In the genomic region with DNA sequence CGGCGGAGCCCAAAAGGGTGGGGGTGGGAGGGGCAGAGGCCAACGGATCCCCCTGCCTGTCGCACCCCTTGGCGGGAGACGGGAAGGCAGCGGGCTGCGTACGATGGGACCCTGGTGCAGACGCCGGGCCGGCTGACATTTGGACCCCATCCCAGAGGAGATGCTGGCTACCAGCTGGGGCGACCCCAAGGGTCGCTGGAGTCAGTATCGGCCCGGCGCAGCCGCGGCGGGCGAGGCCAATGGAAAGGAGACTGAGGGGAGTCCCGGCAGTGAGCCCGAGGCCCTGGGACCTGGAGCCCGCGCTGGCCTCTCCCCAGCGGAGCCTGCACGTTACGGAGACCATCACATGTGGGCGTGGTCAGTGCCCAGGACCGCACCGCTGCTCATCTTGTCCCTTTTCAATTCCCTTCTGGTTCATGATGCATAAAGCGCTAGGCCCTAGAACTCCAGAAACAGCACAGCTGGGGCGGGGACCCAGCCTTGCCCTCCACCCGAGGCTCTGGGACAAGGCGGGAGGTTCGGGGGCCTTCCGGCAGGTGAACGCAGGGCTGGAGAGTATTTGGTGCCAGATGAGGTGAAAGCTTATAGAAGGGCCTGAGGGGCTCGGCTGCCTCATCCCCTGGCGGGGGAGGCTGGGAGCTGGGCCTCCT, we compare ENCODE assay signal across 8 cellular contexts. TPM values are rescaled to one million over a fixed set of nuclear protein-coding genes. Genes with fewer than 3 reads are reported as not detected.
DNase-seq lines count a peak whose midpoint lies in the region; ATAC-seq lines count a peak whose summit lies in the region.

No MANE protein-coding gene starts in this region.

- H3K27ac Mint-ChIP-seq in activated CD4-positive, alpha-beta memory T cell treated with anti-CD3 and anti-CD28 coated beads for 36 hours = no peak overlapping the region

- POLR2A ChIA-PET in activated CD4-positive, alpha-beta memory T cell treated with anti-CD3 and anti-CD28 coated beads for 36 hours (lab: Charles Lee) = interaction anchor here (0.7 to 2.2 kb wide), 3 partner anchors 15 to 31 kb away, joined by 3 to 7 read pairs (median 4); no protein-coding TSS in a partner anchor

- no CpG with 5 or more reads among the region's 40 CpGs for WGBS in iPS DF 6.9 (ENCODE audit: insufficient coverage, insufficient read length)
- 5 to 6% methylated on average over 40 of the region's 40 CpGs for WGBS in aorta, 2 donors

- H3K4me3 Mint-ChIP-seq in activated CD4-positive, alpha-beta memory T cell treated with anti-CD3 and anti-CD28 coated beads for 36 hours = no peak overlapping the region

- peak; percentile 25 for DNase-seq in activated naive CD4-positive, alpha-beta T cell treated with anti-CD3 and anti-CD28 coated beads, Interleukin-2, amount 50 U/mL, for 16 hours
- DNase-seq in activated naive CD4-positive, alpha-beta T cell (lab: John Stamatoyannopoulos, UW) = no peak
- peak; percentile 49 for DNase-seq in activated CD4-positive, alpha-beta memory T cell treated with anti-CD3 and anti-CD28 coated beads for 36 hours
- DNase-seq in iPS DF 6.9 (ENCODE audit: low read depth, low spot score) (no peak), aorta (no peak), GOT3 (lab: John Stamatoyannopoulos, UW) (no peak), NCI-H446 (lab: John Stamatoyannopoulos, UW) (no peak)

- H3K4me3 ChIP-seq in iPS DF 6.9 (ENCODE audit: low read length) = peak overlapping the region; percentile 10; the same call in 1 of the 2 replicates
- peak overlapping the region in 4 of 5 donors; percentile 43 to 59 (median 46) for H3K4me3 ChIP-seq in subcutaneous abdominal adipose tissue (ENCODE audit: low read depth in 1 of 5, low read length in 5 of 5)
- H3K4me3 ChIP-seq in aorta (ENCODE audit: low read length in 2 of 2) = peak overlapping the region in 1 of 2 donors; percentile 10

- no peaks in the 10 kb centered on the region for H3K36me3 ChIP-seq in iPS DF 6.9 (ENCODE audit: control insufficient read depth, insufficient read depth, low read length)
- peaks cover 0 to 18% (median 12%) of the 10 kb centered on the region in 5 donors for H3K36me3 ChIP-seq in subcutaneous abdominal adipose tissue (ENCODE audit: control insufficient read depth in 5 of 5, insufficient read depth in 5 of 5, low read length in 5 of 5)
- no peaks in the 10 kb centered on the region for H3K36me3 ChIP-seq in aorta (ENCODE audit: control insufficient read depth in 1 of 2, insufficient read depth in 2 of 2, low read length in 1 of 2)

- no peaks in the 10 kb centered on the region for H3K9me3 ChIP-seq in iPS DF 6.9 (ENCODE audit: control insufficient read depth, insufficient read depth, low read length)
- no peaks in the 10 kb centered on the region for H3K9me3 ChIP-seq in subcutaneous abdominal adipose tissue (ENCODE audit: control insufficient read depth in 5 of 5, low read length in 5 of 5)
- H3K9me3 ChIP-seq in aorta (ENCODE audit: control insufficient read depth, low read length) = no peaks in the 10 kb centered on the region

- H3K36me3 Mint-ChIP-seq in activated CD4-positive, alpha-beta memory T cell treated with anti-CD3 and anti-CD28 coated beads for 36 hours = peaks cover 2% of the 10 kb centered on the region

- H3K27ac ChIP-seq in iPS DF 6.9 (ENCODE audit: low read length) (no peak overlapping the region), subcutaneous abdominal adipose tissue (ENCODE audit: low read depth, low read length) (no peak overlapping the region), aorta (ENCODE audit: low read depth in 1 of 2, low read length in 2 of 2) (no peak overlapping the region)

- peaks cover 45% of the 10 kb centered on the region for H3K27me3 ChIP-seq in iPS DF 6.9 (ENCODE audit: control insufficient read depth, insufficient read depth, low read length)
- peaks cover 52 to 70% (median 67%) of the 10 kb centered on the region in 5 donors for H3K27me3 ChIP-seq in subcutaneous abdominal adipose tissue (ENCODE audit: control insufficient read depth in 5 of 5, insufficient read depth in 4 of 5, low read length in 5 of 5)
- peaks cover 0 to 2% of the 10 kb centered on the region in 2 donors for H3K27me3 ChIP-seq in aorta (ENCODE audit: control insufficient read depth in 1 of 2, insufficient read depth in 2 of 2, low read length in 1 of 2)

- H3K27me3 Mint-ChIP-seq in activated CD4-positive, alpha-beta memory T cell treated with anti-CD3 and anti-CD28 coated beads for 36 hours = peaks cover 7% of the 10 kb centered on the region

- H3K9ac ChIP-seq in subcutaneous abdominal adipose tissue (ENCODE audit: low read length in 5 of 5) = peak overlapping the region in 3 of 5 donors; percentile 7 to 43 (median 42)

- H3K4me1 ChIP-seq in iPS DF 6.9 (ENCODE audit: control insufficient read depth, insufficient read depth, low read length) = peaks cover 12% of the 10 kb centered on the region
- H3K4me1 ChIP-seq in subcutaneous abdominal adipose tissue (ENCODE audit: control insufficient read depth in 5 of 5, insufficient read depth in 5 of 5, low read length in 5 of 5) = peaks cover 0 to 74% (median 54%) of the 10 kb centered on the region in 5 donors
- no peaks in the 10 kb centered on the region for H3K4me1 ChIP-seq in aorta (ENCODE audit: control insufficient read depth in 1 of 2, insufficient read depth in 2 of 2, low read length in 2 of 2)

- H3K4me1 Mint-ChIP-seq in activated CD4-positive, alpha-beta memory T cell treated with anti-CD3 and anti-CD28 coated beads for 36 hours (ENCODE audit: low read depth) = peaks cover 9% of the 10 kb centered on the region

- CTCF ChIA-PET in activated CD4-positive, alpha-beta memory T cell treated with anti-CD3 and anti-CD28 coated beads for 36 hours (lab: Charles Lee) = interaction anchor here (1.1 to 3.4 kb wide), 3 partner anchors 16 to 26 kb away, joined by 3 to 13 read pairs (median 5); no protein-coding TSS in a partner anchor

- intact Hi-C loops in activated CD4-positive, alpha-beta memory T cell treated with anti-CD3 and anti-CD28 coated beads for 36 hours (cut with micrococcal nuclease) = loop anchor here (5.0 kb wide), 1 partner anchor 34 kb away; the partner anchor contains the start of gene RPS15
- intact Hi-C loops in aorta (cut with DNase I) = no loop called here

- H3K9me3 Mint-ChIP-seq in activated CD4-positive, alpha-beta memory T cell treated with anti-CD3 and anti-CD28 coated beads for 36 hours = no peaks in the 10 kb centered on the region

- no peak for ATAC-seq in aorta (ENCODE audit: low FRiP score)

RNA-seq across cellular contexts. Expression of gene C19orf25, which starts 8.0 kb away (rescaled TPM):
- total RNA-seq in activated CD4-positive, alpha-beta memory T cell treated with anti-CD3 and anti-CD28 coated beads for 36 hours = 10 to 100 TPM; 24.4 to 26.9 TPM
- total RNA-seq in aorta = 10 to 100 TPM; 19.7 to 26.0 TPM
- polyA plus RNA-seq in aorta = 10 to 100 TPM; 19.0 to 33.5 TPM

RNA-seq across cellular contexts. Expression of gene PCSK4, which starts 19.2 kb away (rescaled TPM):
- total RNA-seq in activated CD4-positive, alpha-beta memory T cell treated with anti-CD3 and anti-CD28 coated beads for 36 hours = 1 to 10 TPM; 1.5 to 2.7 TPM
- total RNA-seq in aorta = 1 to 10 TPM in 1 of 2 donors, not detected in 1; 3.1 TPM
- 1 to 10 TPM in 1 of 2 donors, under 1 TPM in 1; 0.75 to 6.0 TPM for polyA plus RNA-seq in aorta

RNA-seq across cellular contexts. Expression of gene REEP6, which starts 20.0 kb away (rescaled TPM):
- 1 to 10 TPM; 1.8 to 1.9 TPM for total RNA-seq in activated CD4-positive, alpha-beta memory T cell treated with anti-CD3 and anti-CD28 coated beads for 36 hours
- total RNA-seq in aorta = 1 to 10 TPM in 1 of 2 donors, under 1 TPM in 1; 0.71 to 1.6 TPM
- polyA plus RNA-seq in aorta = 10 to 100 TPM in 1 of 2 donors, 1 to 10 TPM in 1; 2.2 to 16.5 TPM

RNA-seq across cellular contexts. Expression of gene APC2, which starts 21.1 kb away (rescaled TPM):
- under 1 TPM; 0.07 to 0.15 TPM for total RNA-seq in activated CD4-positive, alpha-beta memory T cell treated with anti-CD3 and anti-CD28 coated beads for 36 hours
- total RNA-seq in aorta = under 1 TPM; 0.26 to 0.42 TPM
- under 1 TPM in 1 of 2 donors, not detected in 1; 0.03 TPM for polyA plus RNA-seq in aorta

RNA-seq across cellular contexts. Expression of gene RPS15, which starts 32.8 kb away (rescaled TPM):
- total RNA-seq in activated CD4-positive, alpha-beta memory T cell treated with anti-CD3 and anti-CD28 coated beads for 36 hours = 1,000 to 10,000 TPM; 1,642 to 1,717 TPM
- total RNA-seq in aorta = 100 to 1,000 TPM; 707 to 750 TPM
- 1,000 to 10,000 TPM; 2,784 to 2,878 TPM for polyA plus RNA-seq in aorta

Comparison
In these comparisons a context has a peak if more than half of its experiments do, and no peak if none do; other contexts are left out.
1. DNase-seq: peak in activated naive CD4-positive, alpha-beta T cell treated with anti-CD3 and anti-CD28 coated beads, Interleukin-2, amount 50 U/mL, for 16 hours (single experiment) and activated CD4-positive, alpha-beta memory T cell treated with anti-CD3 and anti-CD28 coated beads for 36 hours (single experiment); none in activated naive CD4-positive, alpha-beta T cell (0 of 4), iPS DF 6.9 (single experiment), aorta (0 of 2), GOT3 (single experiment) and NCI-H446 (0 of 2).